Comparison of ENCODE assay signal across 14 cellular contexts in genomic region chr12:120428597-120429206, GRCh38. TPM values are rescaled to one million over a fixed set of nuclear protein-coding genes. Genes with fewer than 3 reads are reported as not detected.
DNase-seq lines count a peak whose midpoint lies in the region; ATAC-seq and TF ChIP-seq lines count a peak whose summit lies in the region.
"Had no signal": no experiment of that assay in that cellular context is flagged by ENCODE, and none has a peak within 500 bp of the region (broad histone marks: within the 10 kb centered on the region; RNA-seq: fewer than 3 reads in every experiment).

No MANE protein-coding gene starts in this region.

- intact Hi-C loops in colonic mucosa (cut with DNase I) (loop anchor here (2.0 kb wide), 1 partner anchor 70 kb away; no protein-coding TSS in a partner anchor), transverse colon (cut with DNase I; ENCODE audit: low total_unique reads) (loop anchor here (5.0 kb wide), 1 partner anchor 71 kb away; no protein-coding TSS in a partner anchor)

- H3K36me3 ChIP-seq in colonic mucosa (no peaks in the 10 kb centered on the region), mucosa of rectum (ENCODE audit: control insufficient read depth in 2 of 2, insufficient read depth in 2 of 2, low read length in 2 of 2) (no peaks in the 10 kb centered on the region), transverse colon (no peaks in the 10 kb centered on the region), WERI-Rb-1 (no peaks in the 10 kb centered on the region)

- H3K27me3 ChIP-seq in colonic mucosa (no peaks in the 10 kb centered on the region), mucosa of rectum (ENCODE audit: control insufficient read depth in 2 of 2, insufficient read depth in 2 of 2, low read length in 2 of 2) (no peaks in the 10 kb centered on the region), transverse colon (no peaks in the 10 kb centered on the region), WERI-Rb-1 (ENCODE audit: insufficient read depth, low read depth, severe bottlenecking) (no peaks in the 10 kb centered on the region)

- ATAC-seq in GM21529 (IDR thresholded peaks at IDR 0.05; ENCODE audit: unreplicated experiment) (no peak), GM18517 (IDR thresholded peaks at IDR 0.05; ENCODE audit: unreplicated experiment) (no peak)

- TF ChIP-seq CTCF in colonic mucosa (IDR thresholded peaks at IDR 0.05) = no peak
- TF ChIP-seq CTCF in transverse colon (IDR thresholded peaks at IDR 0.05) = no peak
- no peak for TF ChIP-seq CTCF in WERI-Rb-1 (IDR thresholded peaks at IDR 0.05; ENCODE audit: low read depth, low read length)

- H3K4me1 ChIP-seq in colonic mucosa (no peaks in the 10 kb centered on the region), mucosa of rectum (ENCODE audit: control insufficient read depth in 2 of 2, insufficient read depth in 2 of 2, low read length in 2 of 2) (peaks cover 5 to 9% of the 10 kb centered on the region in 2 donors), transverse colon (peaks cover 0 to 21% (median 10%) of the 10 kb centered on the region in 4 donors)

- no peak for TF ChIP-seq POLR2A in transverse colon (IDR thresholded peaks at IDR 0.05)

- DNase-seq in HEK293T (ENCODE audit: extremely low spot score) (no peak), colonic mucosa (peak; percentile 30), transverse colon (peak; percentile 55), KBM-7 (no peak), WERI-Rb-1 (no peak)
- DNase-seq: C1 segment of cervical spinal cord; Calu3; CD4-positive, alpha-beta T cell; DMS 273 treated with DMSO at 0.1 percent for 48 hours; GM23248 had no signal

- CTCF ChIA-PET in HEK293T (lab: Yijun Ruan, JAX) = interaction anchor here (1.0 to 1.4 kb wide), 3 partner anchors 9 to 62 kb away, joined by 3 to 9 read pairs (median 5); partner anchors contain the start of gene SRSF9

- H3K27ac ChIP-seq in colonic mucosa (no peak overlapping the region), mucosa of rectum (ENCODE audit: low read depth in 2 of 2, low read length in 2 of 2) (peak overlapping the region; percentile 56 to 58), transverse colon (peak overlapping the region; percentile 29 to 68 (median 63)), WERI-Rb-1 (no peak overlapping the region; the same call in 1 of the 2 replicates)
- H3K27ac ChIP-seq: GM23248 had no signal

- no peaks in the 10 kb centered on the region for H3K9me3 ChIP-seq in colonic mucosa
- no peaks in the 10 kb centered on the region for H3K9me3 ChIP-seq in mucosa of rectum (ENCODE audit: control insufficient read depth in 2 of 2, low read length in 2 of 2)
- no peaks in the 10 kb centered on the region for H3K9me3 ChIP-seq in transverse colon
- no peaks in the 10 kb centered on the region for H3K9me3 ChIP-seq in WERI-Rb-1 (ENCODE audit: severe bottlenecking)

- H3K4me3 ChIP-seq in colonic mucosa (no peak overlapping the region), mucosa of rectum (ENCODE audit: low read length in 2 of 2) (no peak overlapping the region), transverse colon (no peak overlapping the region), WERI-Rb-1 (ENCODE audit: low read depth, low read length) (no peak overlapping the region)
- H3K4me3 ChIP-seq: GM23248 had no signal

- in situ Hi-C loops in transverse colon (cut with MboI; ENCODE audit: low pct_ligation_motif_present in 1 of 4, low pct_unique_long_range_greater_than_20kb in 1 of 4, low sequenced_read_pairs in 3 of 4) (loop anchor here in 2 of 4 donors (5.0 kb wide), 2 partner anchors 71 to 76 kb away; no protein-coding TSS in a partner anchor), KBM-7 (cut with MboI; ENCODE audit: low pct_unique_long_range_greater_than_20kb, low sequenced_read_pairs) (loop anchor here (10.0 kb wide), 1 partner anchor 74 kb away; no protein-coding TSS in a partner anchor)

- H3K9ac ChIP-seq in colonic mucosa (ENCODE audit: low read depth in 2 of 2, low read length in 2 of 2) (no peak overlapping the region), mucosa of rectum (ENCODE audit: low read depth in 1 of 2, low read length in 2 of 2) (no peak overlapping the region)
- H3K9ac ChIP-seq: GM23248 had no signal

- 21 to 30% methylated on average over 3 to 8 of the region's 8 CpGs for WGBS in transverse colon (ENCODE audit: low coverage in 1 of 2), 2 donors

- no peak for TF ChIP-seq EP300 in transverse colon (IDR thresholded peaks at IDR 0.05; ENCODE audit: low read depth)

- POLR2A ChIA-PET in HEK293T (lab: Yijun Ruan, JAX) = interaction anchor here (1.2 to 1.7 kb wide), 4 partner anchors 9 to 228 kb away, joined by 4 to 8 read pairs (median 6); partner anchors contain the start of genes COX6A1, RNU4-2 and RPLP0

TF ChIP-seq in HEK293T, 16 proteins besides CTCF, POLR2A, EP300 and RAD21:
- TF ChIP-seq FOXK2 (IDR thresholded peaks at IDR 0.05) = no peak
- TF ChIP-seq ZNF384 (IDR thresholded peaks at IDR 0.05) = 0 out of 2 replicates have a peak, but pooled peaks have one; percentile 7
- TF ChIP-seq FOXM1 (IDR thresholded peaks at IDR 0.05; ENCODE audit: borderline replicate concordance) = no peak

RNA-seq across cellular contexts. Expression of gene COX6A1, which starts 9.2 kb away (rescaled TPM):
- total RNA-seq in colonic mucosa (1,000 to 10,000 TPM in 1 of 2 donors, 100 to 1,000 TPM in 1; 887 to 1,081 TPM), transverse colon (1,000 to 10,000 TPM in 2 of 4 donors, 100 to 1,000 TPM in 2; 469 to 1,865 (median 1,048) TPM)

RNA-seq across cellular contexts. Expression of gene TRIAP1, which starts 17.5 kb away (rescaled TPM):
- total RNA-seq in colonic mucosa = 10 to 100 TPM; 20.4 to 27.8 TPM
- total RNA-seq in transverse colon = 10 to 100 TPM in 3 of 4 donors, 1 to 10 TPM in 1; 7.2 to 20.9 (median 11.9) TPM

RNA-seq across cellular contexts. Expression of gene GATC, which starts 17.5 kb away (rescaled TPM):
- 10 to 100 TPM; 34.1 to 43.3 TPM for total RNA-seq in colonic mucosa
- 10 to 100 TPM; 15.5 to 21.6 (median 19.2) TPM for total RNA-seq in transverse colon

RNA-seq across cellular contexts. Expression of gene SRSF9, which starts 40.8 kb away (rescaled TPM):
- total RNA-seq in colonic mucosa (100 to 1,000 TPM; 169 to 216 TPM), transverse colon (10 to 100 TPM; 33.7 to 93.8 (median 64.5) TPM)

RNA-seq across cellular contexts. Expression of gene MSI1, which starts 59.7 kb away (rescaled TPM):
- total RNA-seq in colonic mucosa = 10 to 100 TPM in 1 of 2 donors, 1 to 10 TPM in 1; 3.8 to 11.7 TPM
- total RNA-seq in transverse colon = 1 to 10 TPM in 1 of 4 donors, under 1 TPM in 1, not detected in 2; 0.82 to 7.5 TPM
- total RNA-seq: B cell; CD4-positive, alpha-beta T cell; GM23248 had no signal

Comparison
In these comparisons a context has a peak if more than half of its experiments do, and no peak if none do; other contexts are left out.
1. DNase-seq: peak in colonic mucosa (single experiment) and transverse colon (single experiment); none in HEK293T (single experiment), KBM-7 (single experiment) and WERI-Rb-1 (single experiment).
2. H3K27ac ChIP-seq: peak in mucosa of rectum (2 of 2) and transverse colon (4 of 4); none in colonic mucosa (single experiment) and WERI-Rb-1 (single experiment).